20 cellular contexts compared by ENCODE assay signal in the genomic region with DNA sequence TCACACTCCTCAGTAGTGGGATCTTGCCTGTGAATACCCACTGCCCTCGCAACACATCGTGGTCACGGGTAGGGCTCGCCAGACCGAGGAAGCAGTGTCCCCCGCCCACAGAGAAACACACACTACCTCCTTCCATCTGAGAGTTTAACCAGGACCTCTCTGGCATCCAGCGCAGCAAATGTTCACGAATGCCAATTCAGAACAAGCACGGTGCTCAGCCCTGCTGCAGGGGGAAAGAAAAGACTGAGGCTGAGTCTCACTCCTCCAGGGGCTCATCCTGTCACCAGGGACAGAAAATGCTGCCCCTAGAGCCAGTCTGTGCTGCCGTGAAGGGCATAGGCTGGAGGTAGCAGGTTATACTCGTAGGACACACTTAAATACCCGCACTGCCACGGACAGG. TPM values are rescaled to one million over a fixed set of nuclear protein-coding genes. Genes with fewer than 3 reads are reported as not detected.
DNase-seq lines count a peak whose midpoint lies in the region; ATAC-seq, FAIRE-seq and TF ChIP-seq lines count a peak whose summit lies in the region.
"Had no signal": no experiment of that assay in that cellular context is flagged by ENCODE, and none has a peak within 500 bp of the region (broad histone marks: within the 10 kb centered on the region; RNA-seq: fewer than 3 reads in every experiment).

No MANE protein-coding gene starts in this region.

- BruUV-seq in IMR-90 (replicated peaks; lab: Mats Ljungman, UMichigan): no TSS peak
- no TSS peak for BruUV-seq in endothelial cell of umbilical vein (replicated peaks; lab: Mats Ljungman, UMichigan)

- H3K27me3 ChIP-seq in IMR-90 (ENCODE audit: control insufficient read depth, insufficient read depth, low read length) (no peaks in the 10 kb centered on the region), endothelial cell of umbilical vein (ENCODE audit: control insufficient read depth in 2 of 2, insufficient read depth in 2 of 2, low read length in 2 of 2) (no peaks in the 10 kb centered on the region), lower lobe of right lung (ENCODE audit: low read depth) (no peaks in the 10 kb centered on the region), smooth muscle cell (ENCODE audit: low read depth) (no peaks in the 10 kb centered on the region)

- H3K9me1 ChIP-seq in IMR-90 (ENCODE audit: insufficient read depth, low read length) (no peaks in the 10 kb centered on the region), endothelial cell of umbilical vein (replicated peaks; ENCODE audit: control insufficient read depth, extremely low read depth, insufficient read depth, low read length) (no peaks in the 10 kb centered on the region)

- in situ Hi-C loops in IMR-90 (cut with MboI; ENCODE audit: low sequenced_read_pairs): no loop called here

- H2AFZ ChIP-seq in IMR-90 (replicated peaks; ENCODE audit: low read length, poor library complexity): no peak overlapping the region
- peak overlapping the region; percentile 4 for H2AFZ ChIP-seq in endothelial cell of umbilical vein (ENCODE audit: low read depth, low read length)
- H2AFZ ChIP-seq in smooth muscle cell (ENCODE audit: low read depth): no peak overlapping the region

- TF ChIP-seq POLR2A in IMR-90 (IDR thresholded peaks at IDR 0.05; ENCODE audit: low read depth, low read length): no peak
- TF ChIP-seq POLR2A in endothelial cell of umbilical vein (IDR thresholded peaks at IDR 0.05; ENCODE audit: low read depth, low read length): no peak

- H3K9ac ChIP-seq in IMR-90 (ENCODE audit: low read depth, low read length) (no peak overlapping the region), endothelial cell of umbilical vein (replicated peaks; ENCODE audit: extremely low read depth, insufficient read depth, low read length) (no peak overlapping the region), smooth muscle cell (ENCODE audit: low read depth) (peak overlapping the region; percentile 34)

- H4K20me1 ChIP-seq in IMR-90 (ENCODE audit: insufficient read depth, low read length) (no peaks in the 10 kb centered on the region), endothelial cell of umbilical vein (replicated peaks; ENCODE audit: control insufficient read depth, extremely low read depth, insufficient read depth, low read length) (no peaks in the 10 kb centered on the region), smooth muscle cell (ENCODE audit: low read depth) (no peaks in the 10 kb centered on the region)

- no peak overlapping the region for H2BK120ac ChIP-seq in IMR-90 (ENCODE audit: low read depth, low read length)

- POLR2A ChIA-PET in IMR-90 (lab: Charles Lee; ENCODE audit: unreplicated experiment) (no interaction called here), endothelial cell of umbilical vein (lab: Charles Lee) (no interaction called here)

- H3K79me2 ChIP-seq in endothelial cell of umbilical vein (ENCODE audit: control insufficient read depth, insufficient read depth, low read length): no peaks in the 10 kb centered on the region
- H3K79me2 ChIP-seq in smooth muscle cell (ENCODE audit: low read depth): peaks cover 31% of the 10 kb centered on the region

- no peak overlapping the region for H3K14ac ChIP-seq in IMR-90 (replicated peaks; ENCODE audit: low read depth, low read length)

- no peak overlapping the region for H2AK9ac ChIP-seq in IMR-90 (replicated peaks; ENCODE audit: low read depth, low read length, poor library complexity)

- ATAC-seq in IMR-90 (ENCODE audit: low read depth) (no peak), lower lobe of right lung (no peak), GM19395 (IDR thresholded peaks at IDR 0.05; ENCODE audit: unreplicated experiment) (no peak), GM21737 (IDR thresholded peaks at IDR 0.05; ENCODE audit: unreplicated experiment) (no peak)
- ATAC-seq: natural killer cell treated with Interleukin-12 subunit alpha and Interleukin-12 subunit beta and Interleukin-15 and Interleukin-18, amount 100 ng/mL, for 72 hours; stimulated activated naive B cell treated with anti-CD40 and anti-IgM and Interleukin-4, amounts not matched to agents 10 μg/mL and 1 μg/mL and 100 μg/mL, for 72 hours had no signal

- no peak for TF ChIP-seq CTCF in IMR-90 (conservative IDR thresholded peaks at IDR 0.05; ENCODE audit: low read depth, low read length)
- no peak for TF ChIP-seq CTCF in endothelial cell of umbilical vein (IDR thresholded peaks at IDR 0.05; ENCODE audit: extremely low read depth in 1 of 2, insufficient read depth in 1 of 2, low read depth in 1 of 2, low read length in 2 of 2)
- no peak for TF ChIP-seq CTCF in lower lobe of right lung (IDR thresholded peaks at IDR 0.05)
- TF ChIP-seq CTCF in smooth muscle cell (IDR thresholded peaks at IDR 0.05; ENCODE audit: borderline replicate concordance, insufficient read depth, poor library complexity, severe bottlenecking): no peak

- H3K9me3 ChIP-seq in IMR-90 (ENCODE audit: control insufficient read depth, insufficient read depth, low read length) (no peaks in the 10 kb centered on the region), endothelial cell of umbilical vein (replicated peaks; ENCODE audit: control insufficient read depth, insufficient read depth, low read length) (no peaks in the 10 kb centered on the region), lower lobe of right lung (no peaks in the 10 kb centered on the region), smooth muscle cell (replicated peaks; ENCODE audit: low read depth) (no peaks in the 10 kb centered on the region)

- no peaks in the 10 kb centered on the region for H3K79me1 ChIP-seq in IMR-90 (ENCODE audit: low read depth in 1 of 2, low read length in 2 of 2)

- TF ChIP-seq RAD21 in IMR-90 (IDR thresholded peaks at IDR 0.05; ENCODE audit: low read length): no peak

- WGBS in IMR-90 (ENCODE audit: extremely low coverage in 2 of 2, insufficient read length in 1 of 2), 2 experiments: 88% methylated on average over 6 of the region's 13 CpGs; no CpG with 5 or more reads in 1 of the 2 experiments
- 61% methylated on average over 13 of the region's 13 CpGs for WGBS in smooth muscle cell (ENCODE audit: low lambda C conversion rate)

- H2AK5ac ChIP-seq in IMR-90 (ENCODE audit: low read depth, low read length): no peak overlapping the region

- H3K4me1 ChIP-seq in IMR-90 (ENCODE audit: control insufficient read depth, insufficient read depth, low read length) (peaks cover 7% of the 10 kb centered on the region), endothelial cell of umbilical vein (ENCODE audit: control insufficient read depth, extremely low read depth, insufficient read depth, low read length) (peaks cover 41% of the 10 kb centered on the region), lower lobe of right lung (peaks cover 60% of the 10 kb centered on the region), smooth muscle cell (ENCODE audit: low read depth) (peaks cover 25% of the 10 kb centered on the region)

- H3K27ac ChIP-seq in IMR-90 (ENCODE audit: insufficient read depth, low read length) (no peak overlapping the region), endothelial cell of umbilical vein (ENCODE audit: insufficient read depth, low read depth, low read length) (no peak overlapping the region), lower lobe of right lung (peak overlapping the region; percentile 41), smooth muscle cell (ENCODE audit: low read depth) (peak overlapping the region; percentile 96)

- peaks cover 12% of the 10 kb centered on the region for H3F3A ChIP-seq in smooth muscle cell (ENCODE audit: low read depth)

- H3K4me2 ChIP-seq in IMR-90 (ENCODE audit: low read depth, low read length) (no peak overlapping the region), endothelial cell of umbilical vein (ENCODE audit: insufficient read depth, low read length) (no peak overlapping the region), smooth muscle cell (peak overlapping the region; percentile 18)

- no peak overlapping the region for H3K4ac ChIP-seq in IMR-90 (ENCODE audit: low read depth, low read length)

- H4K8ac ChIP-seq in IMR-90 (ENCODE audit: low read depth in 2 of 2, low read length in 2 of 2): no peak overlapping the region

- no peak overlapping the region for H4K5ac ChIP-seq in IMR-90 (ENCODE audit: low read depth, low read length)

- no peak overlapping the region for H3K18ac ChIP-seq in IMR-90 (ENCODE audit: low read depth, low read length)

- no peak overlapping the region for H3K56ac ChIP-seq in IMR-90 (ENCODE audit: extremely low read depth, insufficient read depth, low read length)

- peak overlapping the region; percentile 37; the same call in 1 of the 2 replicates for H4K91ac ChIP-seq in IMR-90 (ENCODE audit: insufficient read depth, low read depth, low read length)

- no peak overlapping the region for H2BK20ac ChIP-seq in IMR-90 (ENCODE audit: low read depth, low read length)

- dilution Hi-C loops in IMR-90 (cut with HindIII; ENCODE audit: low sequenced_read_pairs, unreplicated experiment): no loop called here
- dilution Hi-C loops in endothelial cell of umbilical vein (cut with MboI; ENCODE audit: extremely low pct_ligation_motif_present, low sequenced_read_pairs): no loop called here

- H2BK5ac ChIP-seq in IMR-90 (ENCODE audit: low read depth, low read length, poor library complexity, severe bottlenecking): no peak overlapping the region

- no peak overlapping the region for H2BK15ac ChIP-seq in IMR-90 (ENCODE audit: low read depth, low read length)

- H3K23ac ChIP-seq in IMR-90 (ENCODE audit: low read depth, low read length): no peak overlapping the region

- H3K36me3 ChIP-seq in IMR-90 (ENCODE audit: control insufficient read depth, insufficient read depth, low read length): no peaks in the 10 kb centered on the region
- no peaks in the 10 kb centered on the region for H3K36me3 ChIP-seq in endothelial cell of umbilical vein (ENCODE audit: control insufficient read depth in 2 of 2, extremely low read depth in 1 of 2, insufficient read depth in 2 of 2, low read length in 2 of 2)
- H3K36me3 ChIP-seq in lower lobe of right lung: no peaks in the 10 kb centered on the region
- H3K36me3 ChIP-seq in smooth muscle cell (ENCODE audit: low read depth): no peaks in the 10 kb centered on the region

- intact Hi-C loops in IMR-90 (cut with micrococcal nuclease) (no loop called here), endothelial cell of umbilical vein (cut with micrococcal nuclease) (no loop called here), lower lobe of right lung (cut with DNase I) (no loop called here)

- CTCF ChIA-PET in IMR-90 (lab: Yijun Ruan, JAX): no interaction called here
- CTCF ChIA-PET in endothelial cell of umbilical vein (lab: Charles Lee): no interaction called here

- DNase-seq in IMR-90: no peak
- DNase-seq in endothelial cell of umbilical vein (ENCODE audit: low read depth, low spot score): no peak
- peak; percentile 28 for DNase-seq in lower lobe of right lung
- no peak for DNase-seq in smooth muscle cell (lab: John Stamatoyannopoulos, UW; ENCODE audit: unreplicated experiment)
- no peak for DNase-seq in GOT3 (lab: John Stamatoyannopoulos, UW)
- DNase-seq in NCI-H1105 (lab: John Stamatoyannopoulos, UW): no peak
- DNase-seq: activated CD4-positive, alpha-beta T cell treated with anti-CD3 and anti-CD28 coated beads, Interleukin-2, amount 10 ng/mL, durations not matched to agents 7 days and 5 days; activated naive CD4-positive, alpha-beta T cell treated with anti-CD3 and anti-CD28 coated beads, Interleukin-2, amount 50 U/mL, for 16 hours; CD4-positive, CD25-positive, alpha-beta regulatory T cell; DMS53; immature natural killer cell; NCI-H187 treated with DMSO at 0.1 percent for 48 hours; NK-92 treated with Interleukin-12 subunit alpha and Interleukin-12 subunit beta, amount 100 ng/mL, for 24 hours; stimulated activated naive B cell treated with anti-CD40 and anti-IgM and Interleukin-4, amounts not matched to agents 10 μg/mL and 1 μg/mL and 100 μg/mL, for 72 hours; SW 1271 had no signal

- H3K4me3 ChIP-seq in IMR-90 (ENCODE audit: insufficient read depth, low read depth, low read length) (no peak overlapping the region), endothelial cell of umbilical vein (replicated peaks in 1 of 3; ENCODE audit: insufficient read depth in 1 of 3, low read depth in 1 of 3, low read length in 3 of 3) (no peak overlapping the region), lower lobe of right lung (no peak overlapping the region), smooth muscle cell (no peak overlapping the region)

- FAIRE-seq in endothelial cell of umbilical vein (lab: Jason Lieb, UNC): peak; percentile 44
- FAIRE-seq: GM12892, TTC549 had no signal

RNA-seq across cellular contexts. Expression of gene SYNPO, which starts 42.4 kb away (rescaled TPM):
- total RNA-seq in IMR-90 (2012; rRNA removed) (3.0 and 3.1 TPM in 2 replicates), endothelial cell of umbilical vein (93.9 and 121 TPM in 2 replicates), lower lobe of right lung (90.6 TPM), smooth muscle cell (30.5 and 46.4 TPM in 2 replicates)
- polyA plus RNA-seq in IMR-90 (2012; rRNA removed) (22.6 and 24.8 TPM in 2 replicates), endothelial cell of umbilical vein (56.9 and 68.4 TPM in 2 replicates), smooth muscle cell (34.2 and 36.9 TPM in 2 replicates)
- 10.2 and 21.0 TPM in 2 replicates for polyA plus RNA-seq in IMR-90 (2012; cell fraction: cytosol; rRNA removed)
- polyA plus RNA-seq in IMR-90 (2012; cell fraction: nucleus; rRNA removed; ENCODE audit: low replicate concordance): 33.0 and 36.8 TPM in 2 replicates
- polyA plus RNA-seq in endothelial cell of umbilical vein (2011; cell fraction: cytosol; rRNA removed): 58.1 and 70.3 TPM in 2 replicates
- 80.9 and 110 TPM in 2 replicates for polyA plus RNA-seq in endothelial cell of umbilical vein (2011; cell fraction: nucleus; rRNA removed)
- 58.3 and 66.7 TPM in 2 replicates for polyA plus RNA-seq in endothelial cell of umbilical vein (2012)
- polyA minus RNA-seq in endothelial cell of umbilical vein: 84.2 and 147 TPM in 2 replicates
- polyA minus RNA-seq in endothelial cell of umbilical vein (2011; cell fraction: cytosol; rRNA and poly(A)+ RNA removed): 8.7 TPM
- polyA minus RNA-seq in endothelial cell of umbilical vein (2011; cell fraction: nucleus; rRNA and poly(A)+ RNA removed): 66.6 and 71.2 TPM in 2 replicates
- polyA plus RNA-seq: CD4-positive, CD25-positive, alpha-beta regulatory T cell; immature natural killer cell had no signal

Comparison
In these comparisons a context has a peak if more than half of its experiments do, and no peak if none do; other contexts are left out.
1. H3K27ac ChIP-seq: peak in lower lobe of right lung (single experiment) and smooth muscle cell (single experiment); none in IMR-90 (single experiment) and endothelial cell of umbilical vein (single experiment).